Comparison of ENCODE assay signal across 11 cellular contexts in genomic region chr5:149133795-149134777, GRCh38. TPM values are rescaled to one million over a fixed set of nuclear protein-coding genes. Genes with fewer than 3 reads are reported as not detected.
A peak's percentile ranks its signal among the peaks of the same experiment; 100 is the strongest.
DNase-seq lines count a peak whose midpoint lies in the region; ATAC-seq and TF ChIP-seq lines count a peak whose summit lies in the region.
"Had no signal": no experiment of that assay in that cellular context is flagged by ENCODE, and none has a peak within 500 bp of the region (broad histone marks: within the 10 kb centered on the region; RNA-seq: fewer than 3 reads in every experiment).

No MANE protein-coding gene starts in this region.

- intact Hi-C loops in sciatic nerve (cut with DNase I) = no loop called here

- TF ChIP-seq CTCF in foreskin fibroblast (IDR thresholded peaks at IDR 0.05; ENCODE audit: low read depth, low read length) = no peak
- TF ChIP-seq CTCF in nephron progenitor cell (IDR thresholded peaks at IDR 0.05) = no peak

- H3K27ac ChIP-seq in SJSA1 = peak overlapping the region; percentile 83

- no peaks in the 10 kb centered on the region for H3K9me3 Mint-ChIP-seq in nephron progenitor cell
- H3K9me3 Mint-ChIP-seq in activated CD4-positive, alpha-beta memory T cell treated with anti-CD3 and anti-CD28 coated beads, Interleukin-2, amount 10 ng/mL, durations not matched to agents 7 days and 5 days = no peaks in the 10 kb centered on the region

- H3K36me3 ChIP-seq in SJSA1 = no peaks in the 10 kb centered on the region

- CTCF ChIA-PET in activated CD4-positive, alpha-beta memory T cell treated with anti-CD3 and anti-CD28 coated beads, Interleukin-2, amount 10 ng/mL, durations not matched to agents 7 days and 5 days (lab: Charles Lee) = no interaction called here

- no peaks in the 10 kb centered on the region for H3K36me3 Mint-ChIP-seq in nephron progenitor cell (ENCODE audit: low read depth)
- H3K36me3 Mint-ChIP-seq in activated CD4-positive, alpha-beta memory T cell treated with anti-CD3 and anti-CD28 coated beads, Interleukin-2, amount 10 ng/mL, durations not matched to agents 7 days and 5 days (ENCODE audit: low read depth) = no peaks in the 10 kb centered on the region

- no peaks in the 10 kb centered on the region for H3K27me3 ChIP-seq in SJSA1 (replicated peaks)

- no peak overlapping the region for H3K27ac Mint-ChIP-seq in nephron progenitor cell
- no peak overlapping the region for H3K27ac Mint-ChIP-seq in activated CD4-positive, alpha-beta memory T cell treated with anti-CD3 and anti-CD28 coated beads, Interleukin-2, amount 10 ng/mL, durations not matched to agents 7 days and 5 days

- ATAC-seq in GM19025 (IDR thresholded peaks at IDR 0.05; ENCODE audit: low read depth, unreplicated experiment) (peak; percentile 51), sciatic nerve (peak; percentile 53), HG02763 (IDR thresholded peaks at IDR 0.05; ENCODE audit: unreplicated experiment) (no peak)

- H3K4me1 ChIP-seq in SJSA1 (replicated peaks) = peaks cover 48% of the 10 kb centered on the region

- POLR2A ChIA-PET in activated CD4-positive, alpha-beta memory T cell treated with anti-CD3 and anti-CD28 coated beads, Interleukin-2, amount 10 ng/mL, durations not matched to agents 7 days and 5 days (lab: Charles Lee) = no interaction called here

- H3K4me3 Mint-ChIP-seq in nephron progenitor cell = no peak overlapping the region
- no peak overlapping the region for H3K4me3 Mint-ChIP-seq in activated CD4-positive, alpha-beta memory T cell treated with anti-CD3 and anti-CD28 coated beads, Interleukin-2, amount 10 ng/mL, durations not matched to agents 7 days and 5 days

- DNase-seq in SJSA1 (ENCODE audit: low read depth in 1 of 2, low spot score in 2 of 2) (peak; percentile 93), foreskin fibroblast (peak; percentile 95 to 96), sciatic nerve (ENCODE audit: low spot score) (no peak), nephron progenitor cell (no peak), NCI-H2196 treated with DMSO at 0.1 percent for 48 hours (lab: John Stamatoyannopoulos, UW; ENCODE audit: unreplicated experiment) (no peak)
- no peak for DNase-seq in activated CD4-positive, alpha-beta memory T cell treated with anti-CD3 and anti-CD28 coated beads, Interleukin-2, amount 10 ng/mL, durations not matched to agents 7 days and 5 days
- DNase-seq: activated T-cell treated with anti-CD3 and anti-CD28 coated beads for 4 hours; hippocampal formation; NK-92 treated with Interleukin-12 subunit alpha and Interleukin-12 subunit beta, amount 100 ng/mL, for 24 hours had no signal

- no peaks in the 10 kb centered on the region for H3K9me3 ChIP-seq in SJSA1 (replicated peaks)

- H3K27me3 Mint-ChIP-seq in nephron progenitor cell (ENCODE audit: low read depth, poor library complexity) = peaks cover 47% of the 10 kb centered on the region
- H3K27me3 Mint-ChIP-seq in activated CD4-positive, alpha-beta memory T cell treated with anti-CD3 and anti-CD28 coated beads, Interleukin-2, amount 10 ng/mL, durations not matched to agents 7 days and 5 days = peaks cover 33% of the 10 kb centered on the region

- no peaks in the 10 kb centered on the region for H3K4me1 Mint-ChIP-seq in nephron progenitor cell
- no peaks in the 10 kb centered on the region for H3K4me1 Mint-ChIP-seq in activated CD4-positive, alpha-beta memory T cell treated with anti-CD3 and anti-CD28 coated beads, Interleukin-2, amount 10 ng/mL, durations not matched to agents 7 days and 5 days

- H3K4me3 ChIP-seq in SJSA1 (no peak overlapping the region), foreskin fibroblast (ENCODE audit: low read depth in 1 of 2, low read length in 2 of 2) (no peak overlapping the region)

RNA-seq across cellular contexts. Expression of gene ABLIM3, which starts 7.2 kb away (rescaled TPM):
- 24.1 and 32.8 TPM in 2 replicates for total RNA-seq in SJSA1 (2014; rRNA removed; shearing (Covaris generic))
- 67.6 TPM for total RNA-seq in sciatic nerve
- under 1 TPM; 0.08 to 0.38 TPM for total RNA-seq in activated CD4-positive, alpha-beta memory T cell treated with anti-CD3 and anti-CD28 coated beads, Interleukin-2, amount 10 ng/mL, durations not matched to agents 7 days and 5 days

Comparison
In these comparisons a context has a peak if more than half of its experiments do, and no peak if none do; other contexts are left out.
1. DNase-seq: peak in SJSA1 (2 of 2) and foreskin fibroblast (2 of 2); none in sciatic nerve (single experiment), nephron progenitor cell (single experiment), NCI-H2196 treated with DMSO at 0.1 percent for 48 hours (single experiment) and activated CD4-positive, alpha-beta memory T cell treated with anti-CD3 and anti-CD28 coated beads, Interleukin-2, amount 10 ng/mL, durations not matched to agents 7 days and 5 days (single experiment).
2. RNA of gene ABLIM3, which starts 7.2 kb away (total RNA-seq): 67.6 TPM in sciatic nerve (single experiment) and 24.1 to 32.8 TPM in SJSA1; 0.08 to 0.38 TPM in activated CD4-positive, alpha-beta memory T cell treated with anti-CD3 and anti-CD28 coated beads, Interleukin-2, amount 10 ng/mL, durations not matched to agents 7 days and 5 days; every median in the first group is over 10 times any median in the second.